Comparison of ENCODE assay signal across 9 cellular contexts in the genomic region with DNA sequence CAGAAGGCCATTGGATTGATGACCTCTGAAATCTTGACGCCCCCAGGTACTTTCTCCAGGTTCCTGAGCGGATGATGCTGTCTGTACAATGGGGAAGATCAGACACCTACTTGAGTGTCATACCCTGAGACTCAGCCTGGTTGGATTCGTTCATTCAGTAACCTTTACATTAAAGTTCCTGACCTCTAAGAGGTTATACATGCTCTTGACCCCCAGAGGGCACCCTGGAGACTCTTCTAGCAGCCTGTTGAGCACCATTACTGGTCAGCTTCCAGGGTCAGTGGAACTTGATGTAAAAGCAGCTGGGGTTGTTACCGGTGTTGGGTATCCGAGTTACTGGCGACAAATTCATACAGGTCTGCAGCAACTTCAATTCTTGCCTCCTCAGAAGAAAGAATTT.
DNase-seq lines count a peak whose midpoint lies in the region; ATAC-seq, FAIRE-seq and TF ChIP-seq lines count a peak whose summit lies in the region.
"Had no signal": no experiment of that assay in that cellular context is flagged by ENCODE, and none has a peak within 500 bp of the region (broad histone marks: within the 10 kb centered on the region; RNA-seq: fewer than 3 reads in every experiment).

No MANE protein-coding gene starts in this region.

- POLR2A ChIA-PET in RWPE1 (lab: Yijun Ruan, JAX; ENCODE audit: low non-redundant PET), result no interaction called here

- H3K27me3 ChIP-seq in heart right ventricle, result peaks cover 0 to 20% (median 3%) of the 10 kb centered on the region in 7 donors
- H3K27me3 ChIP-seq: adrenal gland had no signal

- TF ChIP-seq CTCF in heart right ventricle (IDR thresholded peaks at IDR 0.05) (peak in 7 of 9 donors; percentile 33 to 56 (median 40)), RWPE1 (conservative IDR thresholded peaks at IDR 0.05; ENCODE audit: low read depth) (peak; percentile 28; the same call in 1 of the 2 replicates), coronary artery (IDR thresholded peaks at IDR 0.05) (no peak)

- H3K4me3 ChIP-seq in heart right ventricle, result no peak overlapping the region
- H3K4me3 ChIP-seq in coronary artery, result no peak overlapping the region
- H3K4me3 ChIP-seq: adrenal gland had no signal

- CTCF ChIA-PET in RWPE1 (lab: Yijun Ruan, JAX), result interaction anchor here (0.5 to 2.8 kb wide), 9 partner anchors 9 to 934 kb away, joined by 3 to 19 read pairs (median 4); no protein-coding TSS in a partner anchor

- H3K9me3 ChIP-seq in heart right ventricle, result no peaks in the 10 kb centered on the region
- H3K9me3 ChIP-seq: adrenal gland had no signal

- H3K27ac ChIP-seq in heart right ventricle, result no peak overlapping the region
- H3K27ac ChIP-seq in RWPE1, result no peak overlapping the region
- H3K27ac ChIP-seq in coronary artery, result no peak overlapping the region
- H3K27ac ChIP-seq: adrenal gland had no signal

- peaks cover 0 to 16% (median 7%) of the 10 kb centered on the region in 9 donors for H3K4me1 ChIP-seq in heart right ventricle
- H3K4me1 ChIP-seq: adrenal gland had no signal

- no peak for DNase-seq in heart right ventricle
- no peak for DNase-seq in cardiac septum (ENCODE audit: low spot score)
- DNase-seq in RWPE1 (ENCODE audit: low spot score), result peak; percentile 58
- DNase-seq in glomerular visceral epithelial cell (ENCODE audit: extremely low spot score), result peak; percentile 34
- peak; percentile 46 for DNase-seq in urothelium cell line (ENCODE audit: low spot score)
- DNase-seq in coronary artery (ENCODE audit: low spot score), result no peak
- DNase-seq in activated gamma-delta T cell (lab: John Stamatoyannopoulos, UW), result no peak

- intact Hi-C loops in heart right ventricle (cut with DNase I), result loop anchor here in 3 of 10 donors (5.0 to 10.0 kb wide), 3 partner anchors 324 to 814 kb away; no protein-coding TSS in a partner anchor
- intact Hi-C loops in cardiac septum (cut with DNase I), result no loop called here

- FAIRE-seq in urothelium cell line (lab: Jason Lieb, UNC), result no peak

- WGBS in heart right ventricle, 2 donors, result 53 to 54% methylated on average over 6 of the region's 6 CpGs

- H3K36me3 ChIP-seq in heart right ventricle, result no peaks in the 10 kb centered on the region
- H3K36me3 ChIP-seq: adrenal gland had no signal

- peak in 1 of 8 donors; percentile 26 for ATAC-seq in heart right ventricle
- ATAC-seq in HG02938 (IDR thresholded peaks at IDR 0.05; ENCODE audit: unreplicated experiment), result peak; percentile 63

Comparison
In these comparisons a context has a peak if more than half of its experiments do, and no peak if none do; other contexts are left out.
1. DNase-seq: peak in RWPE1 (single experiment), glomerular visceral epithelial cell (single experiment) and urothelium cell line (single experiment); none in heart right ventricle (0 of 2), cardiac septum (single experiment), coronary artery (single experiment) and activated gamma-delta T cell (single experiment).